8 cellular contexts compared by ENCODE assay signal in genomic region chr2:173962036-173962435, GRCh38. TPM values are rescaled to one million over a fixed set of nuclear protein-coding genes. Genes with fewer than 3 reads are reported as not detected.
DNase-seq lines count a peak whose midpoint lies in the region; ATAC-seq and TF ChIP-seq lines count a peak whose summit lies in the region.

No MANE protein-coding gene starts in this region.

- TF ChIP-seq CTCF in AG10803 (conservative IDR thresholded peaks at IDR 0.05; ENCODE audit: low read length) (no peak), HEK293 (tag by site-specific recombination; IDR thresholded peaks at IDR 0.05) (no peak)

- no peak for ATAC-seq in activated naive CD8-positive, alpha-beta T cell treated with anti-CD3 and anti-CD28 coated beads, Interleukin-2, amount 10 ng/mL, durations not matched to agents 7 days and 5 days (ENCODE audit: low read depth)
- no peak for ATAC-seq in memory B cell (ENCODE audit: low read depth)
- ATAC-seq in HG03342 (IDR thresholded peaks at IDR 0.05; ENCODE audit: unreplicated experiment) = no peak
- ATAC-seq in HG02981 (IDR thresholded peaks at IDR 0.05; ENCODE audit: unreplicated experiment) = no peak
- no peak for ATAC-seq in HG03108 (IDR thresholded peaks at IDR 0.05; ENCODE audit: unreplicated experiment)

- H3K27ac ChIP-seq in HEK293 (ENCODE audit: extremely low read depth, low read depth, low read length) = no peak overlapping the region

- peaks cover 38% of the 10 kb centered on the region for H3K36me3 Mint-ChIP-seq in activated naive CD8-positive, alpha-beta T cell treated with anti-CD3 and anti-CD28 coated beads, Interleukin-2, amount 10 ng/mL, durations not matched to agents 7 days and 5 days
- H3K36me3 Mint-ChIP-seq in memory B cell = peaks cover 24% of the 10 kb centered on the region

- H3K27me3 Mint-ChIP-seq in activated naive CD8-positive, alpha-beta T cell treated with anti-CD3 and anti-CD28 coated beads, Interleukin-2, amount 10 ng/mL, durations not matched to agents 7 days and 5 days = no peaks in the 10 kb centered on the region
- no peaks in the 10 kb centered on the region for H3K27me3 Mint-ChIP-seq in memory B cell

- H3K4me3 Mint-ChIP-seq in activated naive CD8-positive, alpha-beta T cell treated with anti-CD3 and anti-CD28 coated beads, Interleukin-2, amount 10 ng/mL, durations not matched to agents 7 days and 5 days = peak overlapping the region; percentile 95
- peak overlapping the region; percentile 64 for H3K4me3 Mint-ChIP-seq in memory B cell

- no peaks in the 10 kb centered on the region for H3K9me3 Mint-ChIP-seq in activated naive CD8-positive, alpha-beta T cell treated with anti-CD3 and anti-CD28 coated beads, Interleukin-2, amount 10 ng/mL, durations not matched to agents 7 days and 5 days
- peaks cover 2% of the 10 kb centered on the region for H3K9me3 Mint-ChIP-seq in memory B cell

- CTCF ChIA-PET in HEK293 (lab: Yijun Ruan, JAX) = interaction anchor here (1.0 to 1.3 kb wide), 3 partner anchors 78 to 393 kb away, joined by 3 to 5 read pairs (median 3); no protein-coding TSS in a partner anchor

- peaks cover 0 to 12% of the 10 kb centered on the region in 2 experiments; a peak in 2 of 3 replicates for H3K36me3 ChIP-seq in HEK293 (ENCODE audit: control insufficient read depth in 2 of 2, insufficient read depth in 1 of 2, low read length in 2 of 2)

- DNase-seq in AG10803 (ENCODE audit: low read depth) = no peak
- DNase-seq in activated naive CD8-positive, alpha-beta T cell treated with anti-CD3 and anti-CD28 coated beads, Interleukin-2, amount 10 ng/mL, durations not matched to agents 7 days and 5 days = no peak
- DNase-seq in memory B cell (ENCODE audit: low spot score in 2 of 2) = no peak
- DNase-seq in mucosa of gallbladder (ENCODE audit: low spot score) = no peak

- POLR2A ChIA-PET in HEK293 (lab: Yijun Ruan, JAX) = interaction anchor here (0.6 kb wide), 1 partner anchor 15 kb away, joined by 6 read pairs; no protein-coding TSS in a partner anchor
- POLR2A ChIA-PET in activated naive CD8-positive, alpha-beta T cell treated with anti-CD3 and anti-CD28 coated beads, Interleukin-2, amount 10 ng/mL, durations not matched to agents 7 days and 5 days (lab: Charles Lee) = interaction anchor here (0.6 to 1.3 kb wide), 5 partner anchors 16 to 523 kb away, joined by 3 to 4 read pairs (median 3); partner anchors contain the start of gene OLA1

- H3K27ac Mint-ChIP-seq in activated naive CD8-positive, alpha-beta T cell treated with anti-CD3 and anti-CD28 coated beads, Interleukin-2, amount 10 ng/mL, durations not matched to agents 7 days and 5 days = peak overlapping the region; percentile 74
- H3K27ac Mint-ChIP-seq in memory B cell = peak overlapping the region; percentile 98

- peaks cover 17% of the 10 kb centered on the region for H3K4me1 ChIP-seq in HEK293 (ENCODE audit: control insufficient read depth, insufficient read depth, low read length)

- H3K9me3 ChIP-seq in HEK293 (ENCODE audit: control insufficient read depth, insufficient read depth, low read depth, low read length) = no peaks in the 10 kb centered on the region

- H3K4me1 Mint-ChIP-seq in activated naive CD8-positive, alpha-beta T cell treated with anti-CD3 and anti-CD28 coated beads, Interleukin-2, amount 10 ng/mL, durations not matched to agents 7 days and 5 days = peaks cover 46% of the 10 kb centered on the region
- peaks cover 37% of the 10 kb centered on the region for H3K4me1 Mint-ChIP-seq in memory B cell

- peak overlapping the region; percentile 63 for H3K4me3 ChIP-seq in AG10803 (ENCODE audit: low read length)
- peak overlapping the region; percentile 94 for H3K4me3 ChIP-seq in HEK293 (ENCODE audit: low read depth, low read length)

TF ChIP-seq in HEK293, 187 proteins besides CTCF, POLR2A, EP300 and RAD21:
- TF ChIP-seq ZNF211 (tag by site-specific recombination; IDR thresholded peaks at IDR 0.05; ENCODE audit: low read depth) (no peak), ZNF202 (tag by site-specific recombination; IDR thresholded peaks at IDR 0.05; ENCODE audit: borderline replicate concordance) (no peak), ZNF148 (tag by site-specific recombination; IDR thresholded peaks at IDR 0.05; ENCODE audit: borderline replicate concordance) (no peak), ZNF585B (tag by site-specific recombination; IDR thresholded peaks at IDR 0.05) (no peak), ZNF157 (tag by site-specific recombination; IDR thresholded peaks at IDR 0.05) (no peak), ZNF518A (tag by site-specific recombination; conservative IDR thresholded peaks at IDR 0.05; ENCODE audit: low read depth) (no peak), KLF1 (tag by site-specific recombination; IDR thresholded peaks at IDR 0.05) (no peak), ZNF114 (tag by site-specific recombination; IDR thresholded peaks at IDR 0.05) (no peak), ZNF747 (tag by site-specific recombination; IDR thresholded peaks at IDR 0.05) (no peak), ZNF624 (tag by site-specific recombination; IDR thresholded peaks at IDR 0.05) (no peak), KLF17 (tag by site-specific recombination; IDR thresholded peaks at IDR 0.05) (no peak), ZNF423 (tag by site-specific recombination; IDR thresholded peaks at IDR 0.05) (no peak), ZNF132 (tag by site-specific recombination; IDR thresholded peaks at IDR 0.05; ENCODE audit: borderline replicate concordance) (no peak), ZFP69B (tag by site-specific recombination; IDR thresholded peaks at IDR 0.05) (no peak), ZBTB48 (tag by site-specific recombination; IDR thresholded peaks at IDR 0.05) (no peak), ZNF777 (tag by site-specific recombination; IDR thresholded peaks at IDR 0.05; ENCODE audit: borderline replicate concordance) (no peak), ZNF426 (tag by site-specific recombination; IDR thresholded peaks at IDR 0.05) (no peak), KLF9 (tag by site-specific recombination; IDR thresholded peaks at IDR 0.05; ENCODE audit: low read depth) (no peak)

RNA-seq across cellular contexts. Expression of gene SP3, which starts 3.1 kb away (rescaled TPM):
- total RNA-seq in activated naive CD8-positive, alpha-beta T cell treated with anti-CD3 and anti-CD28 coated beads, Interleukin-2, amount 10 ng/mL, durations not matched to agents 7 days and 5 days = 100 to 1,000 TPM; 101 TPM
- 66.0 TPM for total RNA-seq in mucosa of gallbladder
